ENCODE assay signal across 15 cellular contexts in the genomic region with DNA sequence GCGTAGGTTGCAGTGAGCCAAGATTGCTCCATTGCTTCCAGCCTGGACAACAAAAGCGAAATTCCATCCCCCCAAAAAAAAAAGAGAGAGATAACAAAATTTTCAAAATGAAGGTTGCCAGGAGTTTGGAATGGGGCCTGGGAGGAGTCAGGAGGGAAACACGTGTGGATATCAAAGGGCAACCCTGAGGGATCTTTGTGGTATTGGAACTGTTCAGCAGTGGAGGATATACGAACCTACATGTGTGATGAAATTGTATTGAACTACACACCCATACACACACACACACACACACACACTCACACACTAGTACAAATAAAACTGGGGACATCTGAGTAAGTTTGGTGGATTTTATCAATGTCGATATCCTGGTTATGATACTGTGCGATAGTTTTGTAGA.
DNase-seq lines count a peak whose midpoint lies in the region; ATAC-seq and TF ChIP-seq lines count a peak whose summit lies in the region.
"Had no signal": no experiment of that assay in that cellular context is flagged by ENCODE, and none has a peak within 500 bp of the region (broad histone marks: within the 10 kb centered on the region; RNA-seq: fewer than 3 reads in every experiment).

No MANE protein-coding gene starts in this region.

- no peaks in the 10 kb centered on the region for H3K27me3 ChIP-seq in right lobe of liver
- no peaks in the 10 kb centered on the region for H3K27me3 ChIP-seq in spleen (replicated peaks in 1 of 7)

- H3K9me3 ChIP-seq in right lobe of liver (no peaks in the 10 kb centered on the region), spleen (no peaks in the 10 kb centered on the region)
- H3K9me3 ChIP-seq: HAP-1 had no signal

- intact Hi-C loops in right lobe of liver (cut with DNase I) (no loop called here), spleen (cut with DNase I; ENCODE audit: low total_unique reads) (no loop called here)

- peak; percentile 87 for ATAC-seq in left lobe of liver
- peak; percentile 76 to 90 (median 86) for ATAC-seq in right lobe of liver

- TF ChIP-seq POLR2A in right lobe of liver (IDR thresholded peaks at IDR 0.05), result no peak
- TF ChIP-seq POLR2A in spleen (IDR thresholded peaks at IDR 0.05), result no peak

- H3K36me3 ChIP-seq in right lobe of liver (no peaks in the 10 kb centered on the region), spleen (no peaks in the 10 kb centered on the region)
- H3K36me3 ChIP-seq: HAP-1 had no signal

- no peak for TF ChIP-seq CTCF in right lobe of liver (IDR thresholded peaks at IDR 0.05)
- no peak for TF ChIP-seq CTCF in spleen (IDR thresholded peaks at IDR 0.05 in 8 of 11, conservative IDR thresholded peaks at IDR 0.05 in 3 of 11)

- WGBS in right lobe of liver (ENCODE audit: insufficient coverage, low coverage, low lambda C conversion rate, missing lambda C conversion rate), result 36% methylated on average over 6 of the region's 6 CpGs
- WGBS in spleen, 5 donors, result 86 to 94% (median 90%) methylated on average over 6 of the region's 6 CpGs

- H3K4me3 ChIP-seq in right lobe of liver (no peak overlapping the region), spleen (no peak overlapping the region)
- H3K4me3 ChIP-seq: HAP-1 had no signal

- H3K4me1 ChIP-seq in right lobe of liver, result peaks cover 0 to 4% (median 0%) of the 10 kb centered on the region in 4 donors
- peaks cover 0 to 15% (median 9%) of the 10 kb centered on the region in 6 donors for H3K4me1 ChIP-seq in spleen

- DNase-seq in left lobe of liver (ENCODE audit: low spot score) (no peak), right lobe of liver (no peak), spleen (peak; percentile 6), amniotic stem cell (lab: John Stamatoyannopoulos, UW) (no peak), NCI-H748 (lab: John Stamatoyannopoulos, UW; ENCODE audit: unreplicated experiment) (no peak)
- no peak for DNase-seq in activated naive CD4-positive, alpha-beta T cell treated with Interleukin-2 at 50 U/mL for 16 hours
- DNase-seq: C1 segment of cervical spinal cord; Calu3; CD4-positive, alpha-beta memory T cell; COR-L47; DMS53; DMS79 treated with DMSO at 0.1 percent for 48 hours; GF-D8; GOT3 had no signal

- peak overlapping the region in 2 of 3 donors; percentile 34 to 40 for H3K27ac ChIP-seq in right lobe of liver
- H3K27ac ChIP-seq in spleen, result no peak overlapping the region

Comparison
In these comparisons a context has a peak if more than half of its experiments do, and no peak if none do; other contexts are left out.
1. H3K27ac ChIP-seq: peak in right lobe of liver (2 of 3); none in spleen (0 of 8).